24 cellular contexts compared by ENCODE assay signal in genomic region chr17:10107320-10108165, GRCh38.
DNase-seq lines count a peak whose midpoint lies in the region; ATAC-seq and TF ChIP-seq lines count a peak whose summit lies in the region.
"Had no signal": no experiment of that assay in that cellular context is flagged by ENCODE, and none has a peak within 500 bp of the region (broad histone marks: within the 10 kb centered on the region; RNA-seq: fewer than 3 reads in every experiment).

No MANE protein-coding gene starts in this region.

- no peaks in the 10 kb centered on the region for H3K36me3 Mint-ChIP-seq in natural killer cell
- no peaks in the 10 kb centered on the region for H3K36me3 Mint-ChIP-seq in natural killer cell treated with Interleukin-12 subunit alpha and Interleukin-12 subunit beta and Interleukin-15 and Interleukin-18, amount 100 ng/mL, for 72 hours
- H3K36me3 Mint-ChIP-seq in neural crest cell (ENCODE audit: low read depth), result no peaks in the 10 kb centered on the region
- no peaks in the 10 kb centered on the region for H3K36me3 Mint-ChIP-seq in activated naive CD4-positive, alpha-beta T cell treated with anti-CD3 and anti-CD28 coated beads, Interleukin-2, amount 50 U/mL, for 72 hours

- peak overlapping the region in 2 of 4 donors; percentile 43 to 44 for H3K27ac ChIP-seq in upper lobe of left lung
- H3K27ac ChIP-seq: prostate gland, tibial artery had no signal

- H3K9me3 ChIP-seq in upper lobe of left lung, result no peaks in the 10 kb centered on the region
- H3K9me3 ChIP-seq: gastroesophageal sphincter, prostate gland, tibial artery had no signal

- intact Hi-C loops in natural killer cell (cut with micrococcal nuclease) (no loop called here), Right ventricle myocardium superior (cut with DNase I) (no loop called here)

- H3K4me1 ChIP-seq in upper lobe of left lung, result no peaks in the 10 kb centered on the region
- H3K4me1 ChIP-seq: prostate gland, tibial artery had no signal

- peak overlapping the region; percentile 44 to 75 for H3K27ac Mint-ChIP-seq in natural killer cell
- no peak overlapping the region for H3K27ac Mint-ChIP-seq in natural killer cell treated with Interleukin-12 subunit alpha and Interleukin-12 subunit beta and Interleukin-15 and Interleukin-18, amount 100 ng/mL, for 72 hours
- H3K27ac Mint-ChIP-seq in neural crest cell (ENCODE audit: unreplicated experiment), result peak overlapping the region; percentile 65
- peak overlapping the region in 1 of 2 donors; percentile 32 for H3K27ac Mint-ChIP-seq in activated naive CD4-positive, alpha-beta T cell treated with anti-CD3 and anti-CD28 coated beads, Interleukin-2, amount 50 U/mL, for 72 hours
- H3K27ac Mint-ChIP-seq: nephron progenitor cell; T-helper 2 cell treated with Interferon-gamma antibody and Interleukin-4, amounts not matched to agents 5 μg/mL and 100 μg/mL, for 36 hours had no signal

- H3K27me3 Mint-ChIP-seq in natural killer cell (ENCODE audit: low read depth in 2 of 2) (no peaks in the 10 kb centered on the region), neural crest cell (ENCODE audit: low read depth) (peaks cover 3% of the 10 kb centered on the region)
- no peaks in the 10 kb centered on the region for H3K27me3 Mint-ChIP-seq in natural killer cell treated with Interleukin-12 subunit alpha and Interleukin-12 subunit beta and Interleukin-15 and Interleukin-18, amount 100 ng/mL, for 72 hours

- H3K36me3 ChIP-seq in upper lobe of left lung, result no peaks in the 10 kb centered on the region
- H3K36me3 ChIP-seq: gastroesophageal sphincter, prostate gland, tibial artery had no signal

- TF ChIP-seq CTCF in natural killer cell (IDR thresholded peaks at IDR 0.05) (no peak), neural crest cell (conservative IDR thresholded peaks at IDR 0.05) (no peak), upper lobe of left lung (IDR thresholded peaks at IDR 0.05) (no peak)

- H3K9me3 Mint-ChIP-seq in natural killer cell (no peaks in the 10 kb centered on the region), neural crest cell (no peaks in the 10 kb centered on the region)
- H3K9me3 Mint-ChIP-seq in natural killer cell treated with Interleukin-12 subunit alpha and Interleukin-12 subunit beta and Interleukin-15 and Interleukin-18, amount 100 ng/mL, for 72 hours, result no peaks in the 10 kb centered on the region
- H3K9me3 Mint-ChIP-seq in activated naive CD4-positive, alpha-beta T cell treated with anti-CD3 and anti-CD28 coated beads, Interleukin-2, amount 50 U/mL, for 72 hours, result peaks cover 7 to 8% of the 10 kb centered on the region in 2 donors
- H3K9me3 Mint-ChIP-seq: nephron progenitor cell; T-helper 2 cell treated with Interferon-gamma antibody and Interleukin-4, amounts not matched to agents 5 μg/mL and 100 μg/mL, for 36 hours had no signal

- peaks cover 57 to 64% of the 10 kb centered on the region in 2 donors for H3K4me1 Mint-ChIP-seq in natural killer cell
- peaks cover 37 to 52% of the 10 kb centered on the region in 2 donors for H3K4me1 Mint-ChIP-seq in natural killer cell treated with Interleukin-12 subunit alpha and Interleukin-12 subunit beta and Interleukin-15 and Interleukin-18, amount 100 ng/mL, for 72 hours (ENCODE audit: low read depth in 2 of 2)
- H3K4me1 Mint-ChIP-seq in neural crest cell, result peaks cover 5% of the 10 kb centered on the region

- H3K4me3 ChIP-seq in upper lobe of left lung, result no peak overlapping the region
- H3K4me3 ChIP-seq: gastroesophageal sphincter, prostate gland, tibial artery had no signal

- H3K27me3 ChIP-seq in upper lobe of left lung, result no peaks in the 10 kb centered on the region
- H3K27me3 ChIP-seq: gastroesophageal sphincter, tibial artery had no signal

- DNase-seq in natural killer cell (no peak), Right ventricle myocardium superior (peak; percentile 78), neural crest cell (ENCODE audit: low read depth, low spot score) (no peak), upper lobe of left lung (peak in 1 of 2 donors; percentile 79), inferior parietal cortex (ENCODE audit: extremely low spot score) (no peak)
- no peak for DNase-seq in natural killer cell treated with Interleukin-12 subunit alpha and Interleukin-12 subunit beta and Interleukin-15 and Interleukin-18, amount 100 ng/mL, for 72 hours (ENCODE audit: low spot score)
- DNase-seq in activated naive CD4-positive, alpha-beta T cell treated with anti-CD3 and anti-CD28 coated beads, Interleukin-2, amount 50 U/mL, for 72 hours (ENCODE audit: low spot score in 2 of 2), result no peak
- DNase-seq: activated CD4-positive, alpha-beta T cell treated with anti-CD3 and anti-CD28 coated beads, Interleukin-2, amount 50 U/mL, for 1 hour; activated T-cell treated with anti-CD3 and anti-CD28 coated beads, Interleukin-2, amount 50 U/mL, for 48 hours; DMS53; GDM1; H7; hippocampal formation; KG1; midbrain; NCI-H1417 treated with DMSO at 0.1 percent for 48 hours; NCI-H2107; nephron progenitor cell; stimulated activated CD8-positive, alpha-beta memory T cell treated with anti-CD3 and anti-CD28 coated beads, Interleukin-4, amount 100 ng/mL, for 48 hours had no signal

- no peak for TF ChIP-seq EP300 in upper lobe of left lung (IDR thresholded peaks at IDR 0.05)

- peak overlapping the region; percentile 28 for H3K4me3 Mint-ChIP-seq in natural killer cell
- no peak overlapping the region for H3K4me3 Mint-ChIP-seq in natural killer cell treated with Interleukin-12 subunit alpha and Interleukin-12 subunit beta and Interleukin-15 and Interleukin-18, amount 100 ng/mL, for 72 hours
- H3K4me3 Mint-ChIP-seq in neural crest cell, result no peak overlapping the region
- H3K4me3 Mint-ChIP-seq: nephron progenitor cell; T-helper 2 cell treated with Interferon-gamma antibody and Interleukin-4, amounts not matched to agents 5 μg/mL and 100 μg/mL, for 36 hours had no signal

- TF ChIP-seq POLR2A in upper lobe of left lung (IDR thresholded peaks at IDR 0.05), result no peak

- ATAC-seq in natural killer cell, result peak in 2 of 3 donors; percentile 19 to 68
- ATAC-seq in natural killer cell treated with Interleukin-12 subunit alpha and Interleukin-12 subunit beta and Interleukin-15 and Interleukin-18, amount 100 ng/mL, for 72 hours, result no peak
- ATAC-seq in Right ventricle myocardium superior (ENCODE audit: poor library complexity), result peak; percentile 16
- ATAC-seq in upper lobe of left lung (ENCODE audit: low FRiP score in 2 of 2), result peak; percentile 81 to 85
- ATAC-seq in HG03565 (IDR thresholded peaks at IDR 0.05; ENCODE audit: unreplicated experiment), result no peak
- ATAC-seq in activated naive CD4-positive, alpha-beta T cell treated with anti-CD3 and anti-CD28 coated beads, Interleukin-2, amount 50 U/mL, for 72 hours, result no peak
- ATAC-seq: gastroesophageal sphincter had no signal

- 76% methylated on average over 5 to 10 of the region's 10 CpGs for WGBS in upper lobe of left lung, 2 donors

Comparison
In these comparisons a context has a peak if more than half of its experiments do, and no peak if none do; other contexts are left out.
1. ATAC-seq: peak in natural killer cell (2 of 3), Right ventricle myocardium superior (single experiment) and upper lobe of left lung (2 of 2); none in natural killer cell treated with Interleukin-12 subunit alpha and Interleukin-12 subunit beta and Interleukin-15 and Interleukin-18, amount 100 ng/mL, for 72 hours (0 of 2), HG03565 (single experiment) and activated naive CD4-positive, alpha-beta T cell treated with anti-CD3 and anti-CD28 coated beads, Interleukin-2, amount 50 U/mL, for 72 hours (0 of 2).
2. H3K27ac Mint-ChIP-seq: peak in natural killer cell (2 of 2) and neural crest cell (single experiment); none in natural killer cell treated with Interleukin-12 subunit alpha and Interleukin-12 subunit beta and Interleukin-15 and Interleukin-18, amount 100 ng/mL, for 72 hours (0 of 2).